9 cellular contexts compared by ENCODE assay signal in genomic region chr7:79453266-79453557, GRCh38. TPM values are rescaled to one million over a fixed set of nuclear protein-coding genes. Genes with fewer than 3 reads are reported as not detected.
DNase-seq lines count a peak whose midpoint lies in the region; ATAC-seq, FAIRE-seq and TF ChIP-seq lines count a peak whose summit lies in the region.
"Had no signal": no experiment of that assay in that cellular context is flagged by ENCODE, and none has a peak within 500 bp of the region (broad histone marks: within the 10 kb centered on the region; RNA-seq: fewer than 3 reads in every experiment).

No MANE protein-coding gene starts in this region.

- WGBS in smooth muscle cell (ENCODE audit: low lambda C conversion rate), result 3% methylated on average over 5 of the region's 6 CpGs

- H3K4me1 ChIP-seq in HEK293 (ENCODE audit: control insufficient read depth, insufficient read depth, low read length) (peaks cover 3% of the 10 kb centered on the region), ascending aorta (peaks cover 4 to 14% of the 10 kb centered on the region in 2 donors), keratinocyte (ENCODE audit: control insufficient read depth, extremely low read depth, insufficient read depth, low read length) (peaks cover 26% of the 10 kb centered on the region), smooth muscle cell (ENCODE audit: low read depth) (peaks cover 6% of the 10 kb centered on the region)

- DNase-seq in ascending aorta (ENCODE audit: low spot score in 2 of 2) (no peak), keratinocyte (ENCODE audit: low read depth, low spot score) (no peak), smooth muscle cell (lab: John Stamatoyannopoulos, UW; ENCODE audit: unreplicated experiment) (no peak), 8988T (no peak), occipital lobe (lab: John Stamatoyannopoulos, UW) (no peak), GM03348 (ENCODE audit: low spot score) (no peak)

- no peaks in the 10 kb centered on the region for H3K36me3 ChIP-seq in HEK293 (ENCODE audit: control insufficient read depth in 2 of 2, insufficient read depth in 1 of 2, low read length in 2 of 2)
- H3K36me3 ChIP-seq in ascending aorta, result no peaks in the 10 kb centered on the region
- no peaks in the 10 kb centered on the region for H3K36me3 ChIP-seq in keratinocyte (ENCODE audit: control insufficient read depth in 2 of 2, extremely low read depth in 1 of 2, insufficient read depth in 2 of 2, low read length in 2 of 2)
- no peaks in the 10 kb centered on the region for H3K36me3 ChIP-seq in smooth muscle cell (ENCODE audit: low read depth)

- POLR2A ChIA-PET in HEK293 (lab: Yijun Ruan, JAX), result interaction anchor here (0.7 to 0.8 kb wide), 4 partner anchors 10 to 441 kb away, joined by 3 to 7 read pairs (median 3); no protein-coding TSS in a partner anchor

- H3K9me3 ChIP-seq in HEK293 (ENCODE audit: control insufficient read depth, insufficient read depth, low read depth, low read length), result no peaks in the 10 kb centered on the region
- H3K9me3 ChIP-seq in ascending aorta, result no peaks in the 10 kb centered on the region
- H3K9me3 ChIP-seq in keratinocyte (ENCODE audit: control insufficient read depth, low read depth, low read length), result no peaks in the 10 kb centered on the region
- no peaks in the 10 kb centered on the region for H3K9me3 ChIP-seq in smooth muscle cell (replicated peaks; ENCODE audit: low read depth)

- intact Hi-C loops in ascending aorta (cut with DNase I), result loop anchor here (2.0 to 10.0 kb wide), 5 partner anchors 46 to 1656 kb away; partner anchors contain the start of genes GNAI1, PHTF2 and TMEM60

- H3K4me2 ChIP-seq in keratinocyte (ENCODE audit: control insufficient read depth, extremely low read depth, insufficient read depth, low read depth, low read length) (peak overlapping the region; percentile 94), smooth muscle cell (peak overlapping the region; percentile 97)

- no peaks in the 10 kb centered on the region for H3K9me1 ChIP-seq in keratinocyte (ENCODE audit: control insufficient read depth, extremely low read depth, insufficient read depth, low read length)

- FAIRE-seq in keratinocyte (lab: Jason Lieb, UNC), result no peak
- FAIRE-seq: GM12878 had no signal

- TF ChIP-seq CTCF in HEK293 (tag by site-specific recombination; IDR thresholded peaks at IDR 0.05) (no peak), ascending aorta (IDR thresholded peaks at IDR 0.05) (no peak), keratinocyte (optimal IDR thresholded peaks at IDR 0.05 in 1 of 3, IDR thresholded peaks at IDR 0.05 in 1 of 3, conservative IDR thresholded peaks at IDR 0.05 in 1 of 3; ENCODE audit: extremely low read depth in 1 of 3, insufficient read depth in 2 of 3, low read length in 3 of 3) (no peak), smooth muscle cell (IDR thresholded peaks at IDR 0.05; ENCODE audit: borderline replicate concordance, insufficient read depth, poor library complexity, severe bottlenecking) (no peak)

- H3K27ac ChIP-seq in HEK293 (ENCODE audit: extremely low read depth, low read depth, low read length) (peak overlapping the region; percentile 86), ascending aorta (peak overlapping the region; percentile 96 to 98), keratinocyte (ENCODE audit: control insufficient read depth, insufficient read depth, low read length) (no peak overlapping the region), smooth muscle cell (ENCODE audit: low read depth) (peak overlapping the region; percentile 98)

- H3F3A ChIP-seq in smooth muscle cell (ENCODE audit: low read depth), result no peaks in the 10 kb centered on the region

- H3K79me2 ChIP-seq in keratinocyte (ENCODE audit: control insufficient read depth, insufficient read depth, low read length) (no peaks in the 10 kb centered on the region), smooth muscle cell (ENCODE audit: low read depth) (peaks cover 46% of the 10 kb centered on the region)

- H3K27me3 ChIP-seq in ascending aorta (no peaks in the 10 kb centered on the region), keratinocyte (ENCODE audit: control insufficient read depth, extremely low read depth, insufficient read depth, low read length) (peaks cover 31% of the 10 kb centered on the region), smooth muscle cell (ENCODE audit: low read depth) (no peaks in the 10 kb centered on the region)

- H4K20me1 ChIP-seq in keratinocyte (ENCODE audit: control insufficient read depth, extremely low read depth, insufficient read depth, low read length) (no peaks in the 10 kb centered on the region), smooth muscle cell (ENCODE audit: low read depth) (no peaks in the 10 kb centered on the region)

- H3K4me3 ChIP-seq in HEK293 (ENCODE audit: low read depth, low read length) (peak overlapping the region; percentile 59), ascending aorta (peak overlapping the region; percentile 81 to 90), keratinocyte (ENCODE audit: control insufficient read depth in 2 of 3, extremely low read depth in 1 of 3, insufficient read depth in 2 of 3, low read depth in 1 of 3, low read length in 3 of 3) (peak overlapping the region; percentile 39 to 81 (median 74)), smooth muscle cell (peak overlapping the region; percentile 75)
- H3K4me3 ChIP-seq: GM12878 had no signal

- CTCF ChIA-PET in HEK293 (lab: Yijun Ruan, JAX), result interaction anchor here (0.5 to 0.7 kb wide), 3 partner anchors 14 to 428 kb away, joined by 4 read pairs; no protein-coding TSS in a partner anchor

- H2AFZ ChIP-seq in keratinocyte (ENCODE audit: control insufficient read depth, low read length), result peak overlapping the region; percentile 88
- H2AFZ ChIP-seq in smooth muscle cell (ENCODE audit: low read depth), result peak overlapping the region; percentile 90

- no peak for ATAC-seq in HG03097 (IDR thresholded peaks at IDR 0.05; ENCODE audit: low FRiP score, unreplicated experiment)
- ATAC-seq: GM12878 had no signal

- dilution Hi-C loops in keratinocyte (cut with MboI; ENCODE audit: extremely low pct_ligation_motif_present, low sequenced_read_pairs), result no loop called here

- peak overlapping the region; percentile 82 for H3K9ac ChIP-seq in keratinocyte (ENCODE audit: control insufficient read depth, extremely low read depth, insufficient read depth, low read length)
- peak overlapping the region; percentile 95 for H3K9ac ChIP-seq in smooth muscle cell (ENCODE audit: low read depth)

TF ChIP-seq in HEK293, 187 proteins besides CTCF, POLR2A, EP300 and RAD21 (continues in another document):
- TF ChIP-seq ZNF157 (tag by site-specific recombination; IDR thresholded peaks at IDR 0.05) (no peak), GLIS1 (tag by site-specific recombination; IDR thresholded peaks at IDR 0.05) (no peak), ZNF394 (tag by site-specific recombination; IDR thresholded peaks at IDR 0.05; ENCODE audit: borderline replicate concordance) (no peak), ZFP37 (tag by site-specific recombination; IDR thresholded peaks at IDR 0.05) (no peak), ZNF169 (tag by site-specific recombination; IDR thresholded peaks at IDR 0.05) (no peak), ZNF792 (tag by site-specific recombination; IDR thresholded peaks at IDR 0.05) (no peak), ZNF501 (tag by site-specific recombination; IDR thresholded peaks at IDR 0.05) (no peak), ZNF10 (tag by site-specific recombination; IDR thresholded peaks at IDR 0.05) (no peak), ZBTB7A (tag by site-specific recombination; IDR thresholded peaks at IDR 0.05; ENCODE audit: low read depth) (no peak), ZNF341 (tag by site-specific recombination; IDR thresholded peaks at IDR 0.05; ENCODE audit: low read depth) (peak; percentile 88), ZNF140 (tag by site-specific recombination; IDR thresholded peaks at IDR 0.05) (no peak), ZNF121 (tag by site-specific recombination; IDR thresholded peaks at IDR 0.05) (no peak), ZFP41 (tag by site-specific recombination; IDR thresholded peaks at IDR 0.05; ENCODE audit: borderline replicate concordance) (no peak), ZNF112 (tag by site-specific recombination; IDR thresholded peaks at IDR 0.05) (no peak), ZNF26 (tag by site-specific recombination; IDR thresholded peaks at IDR 0.05) (no peak), ZNF610 (tag by site-specific recombination; IDR thresholded peaks at IDR 0.05; ENCODE audit: borderline replicate concordance) (no peak)
- TF ChIP-seq, protein P1, sequence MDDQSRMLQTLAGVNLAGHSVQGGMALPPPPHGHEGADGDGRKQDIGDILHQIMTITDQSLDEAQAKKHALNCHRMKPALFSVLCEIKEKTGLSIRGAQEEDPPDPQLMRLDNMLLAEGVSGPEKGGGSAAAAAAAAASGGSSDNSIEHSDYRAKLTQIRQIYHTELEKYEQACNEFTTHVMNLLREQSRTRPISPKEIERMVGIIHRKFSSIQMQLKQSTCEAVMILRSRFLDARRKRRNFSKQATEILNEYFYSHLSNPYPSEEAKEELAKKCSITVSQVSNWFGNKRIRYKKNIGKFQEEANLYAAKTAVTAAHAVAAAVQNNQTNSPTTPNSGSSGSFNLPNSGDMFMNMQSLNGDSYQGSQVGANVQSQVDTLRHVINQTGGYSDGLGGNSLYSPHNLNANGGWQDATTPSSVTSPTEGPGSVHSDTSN (CRISPR knock-in tag; IDR thresholded peaks at IDR 0.05), result no peak

RNA-seq across cellular contexts. Expression of gene MAGI2, which starts 0.3 kb away (rescaled TPM):
- total RNA-seq in ascending aorta (4.0 TPM), smooth muscle cell (9.1 and 10.7 TPM in 2 replicates), occipital lobe (244 TPM)
- polyA plus RNA-seq in keratinocyte (0.05 to 0.10 TPM (median 0.07 TPM) in 3 replicates), smooth muscle cell (3.4 and 5.7 TPM in 2 replicates)
- 0.85 TPM for polyA plus RNA-seq in keratinocyte (2011; ENCODE audit: low read depth)
- polyA plus RNA-seq in keratinocyte (2011; cell fraction: cytosol; rRNA removed), result 0.03 and 0.05 TPM in 2 replicates
- polyA plus RNA-seq in keratinocyte (2011; cell fraction: nucleus; rRNA removed), result 0.19 and 0.64 TPM in 2 replicates
- 0.06 and 0.47 TPM in 2 replicates for polyA plus RNA-seq in keratinocyte (2012; ENCODE audit: low replicate concordance)
- polyA minus RNA-seq in keratinocyte, result 0.10 to 0.51 TPM (median 0.36 TPM) in 3 replicates
- polyA minus RNA-seq in keratinocyte (2011; cell fraction: cytosol; rRNA and poly(A)+ RNA removed), result not detected
- polyA minus RNA-seq in keratinocyte (2011; cell fraction: nucleus; rRNA and poly(A)+ RNA removed), result 1.2 and 3.1 TPM in 2 replicates

Comparison
In these comparisons a context has a peak if more than half of its experiments do, and no peak if none do; other contexts are left out.
1. RNA of gene MAGI2, which starts 0.3 kb away (total RNA-seq): 244 TPM in occipital lobe (single experiment); 9.1 to 10.7 TPM in smooth muscle cell and 4.0 TPM in ascending aorta (single experiment); every median in the first group is over 10 times any median in the second.
2. Peak in every context shown above with its lines, with median percentiles within 50 percentile points of each other: H3K4me3 ChIP-seq.